In genomic region chr17:38460716-38461650, GRCh38 we compare ENCODE assay signal across 25 cellular contexts. TPM values are rescaled to one million over a fixed set of nuclear protein-coding genes. Genes with fewer than 3 reads are reported as not detected.
DNase-seq lines count a peak whose midpoint lies in the region; ATAC-seq and TF ChIP-seq lines count a peak whose summit lies in the region.
"Had no signal": no experiment of that assay in that cellular context is flagged by ENCODE, and none has a peak within 500 bp of the region (broad histone marks: within the 10 kb centered on the region; RNA-seq: fewer than 3 reads in every experiment).

No MANE protein-coding gene starts in this region.

- POLR2A ChIA-PET in RWPE1 (lab: Yijun Ruan, JAX; ENCODE audit: low non-redundant PET): no interaction called here

- no peak overlapping the region for H3K4me3 ChIP-seq in body of pancreas
- H3K4me3 ChIP-seq: gastroesophageal sphincter, smooth muscle cell had no signal

- WGBS in body of pancreas, 2 donors: 75 to 82% methylated on average over 14 to 19 of the region's 19 CpGs

- TF ChIP-seq POLR2A in body of pancreas (IDR thresholded peaks at IDR 0.05): no peak

- ATAC-seq in activated naive CD4-positive, alpha-beta T cell treated with anti-CD3 and anti-CD28 coated beads, Interleukin-2, amount 50 U/mL, for 72 hours: no peak
- no peak for ATAC-seq in foreskin keratinocyte
- ATAC-seq in body of pancreas: no peak
- ATAC-seq in SK-N-SH treated with all-trans-retinoic acid at 6 μM for 48 hours: no peak
- ATAC-seq: esophagus mucosa; gastroesophageal sphincter; natural killer cell treated with Interleukin-12 subunit alpha and Interleukin-12 subunit beta and Interleukin-15 and Interleukin-18, amount 100 ng/mL, for 72 hours; stimulated activated naive CD8-positive, alpha-beta T cell treated with anti-CD3 and anti-CD28 coated beads, Interleukin-15, amount 100 ng/mL, for 72 hours had no signal

- H3K27ac ChIP-seq in RWPE1 (peak overlapping the region; percentile 93), foreskin keratinocyte (no peak overlapping the region), temporal lobe (ENCODE audit: low read depth, low read length) (peak overlapping the region; percentile 33), body of pancreas (no peak overlapping the region)

- H3K9me3 ChIP-seq in body of pancreas: no peaks in the 10 kb centered on the region
- H3K9me3 ChIP-seq: BE2C, gastroesophageal sphincter had no signal

- no peaks in the 10 kb centered on the region for H3K36me3 Mint-ChIP-seq in activated naive CD4-positive, alpha-beta T cell treated with anti-CD3 and anti-CD28 coated beads, Interleukin-2, amount 50 U/mL, for 24 hours
- no peaks in the 10 kb centered on the region for H3K36me3 Mint-ChIP-seq in activated naive CD4-positive, alpha-beta T cell treated with anti-CD3 and anti-CD28 coated beads, Interleukin-2, amount 50 U/mL, for 72 hours
- H3K36me3 Mint-ChIP-seq: natural killer cell treated with Interleukin-12 subunit alpha and Interleukin-12 subunit beta and Interleukin-15 and Interleukin-18, amount 100 ng/mL, for 72 hours had no signal

- H3K4me1 Mint-ChIP-seq in activated naive CD4-positive, alpha-beta T cell treated with anti-CD3 and anti-CD28 coated beads, Interleukin-2, amount 50 U/mL, for 24 hours: no peaks in the 10 kb centered on the region
- H3K4me1 Mint-ChIP-seq: central memory CD8-positive, alpha-beta T cell; stimulated activated naive CD8-positive, alpha-beta T cell treated with anti-CD3 and anti-CD28 coated beads, Interleukin-15, amount 100 ng/mL, for 72 hours had no signal

- H3K27ac Mint-ChIP-seq in activated naive CD4-positive, alpha-beta T cell treated with anti-CD3 and anti-CD28 coated beads, Interleukin-2, amount 50 U/mL, for 24 hours: peak overlapping the region; percentile 4
- H3K27ac Mint-ChIP-seq in activated naive CD4-positive, alpha-beta T cell treated with anti-CD3 and anti-CD28 coated beads, Interleukin-2, amount 50 U/mL, for 72 hours: peak overlapping the region in 1 of 2 donors; percentile 38
- H3K27ac Mint-ChIP-seq: natural killer cell treated with Interleukin-12 subunit alpha and Interleukin-12 subunit beta and Interleukin-15 and Interleukin-18, amount 100 ng/mL, for 72 hours had no signal

- H3K27me3 ChIP-seq in foreskin keratinocyte (no peaks in the 10 kb centered on the region), body of pancreas (no peaks in the 10 kb centered on the region)
- H3K27me3 ChIP-seq: BE2C, gastroesophageal sphincter had no signal

- H3K27me3 Mint-ChIP-seq in activated naive CD4-positive, alpha-beta T cell treated with anti-CD3 and anti-CD28 coated beads, Interleukin-2, amount 50 U/mL, for 24 hours: peaks cover 2% of the 10 kb centered on the region

- TF ChIP-seq CTCF in RWPE1 (conservative IDR thresholded peaks at IDR 0.05; ENCODE audit: low read depth) (no peak), foreskin keratinocyte (conservative IDR thresholded peaks at IDR 0.05) (peak; percentile 10), body of pancreas (IDR thresholded peaks at IDR 0.05) (no peak)

- DNase-seq in activated naive CD4-positive, alpha-beta T cell treated with anti-CD3 and anti-CD28 coated beads, Interleukin-2, amount 50 U/mL, for 72 hours (ENCODE audit: low spot score in 2 of 2): no peak
- DNase-seq in RWPE1 (ENCODE audit: low spot score) (no peak), foreskin keratinocyte (no peak), body of pancreas (no peak), DMS53 (lab: John Stamatoyannopoulos, UW) (no peak)
- DNase-seq: activated CD4-positive, alpha-beta T cell treated with anti-CD3 and anti-CD28 coated beads, Interleukin-2, amount 50 U/mL, for 1 hour; activated CD8-positive, alpha-beta memory T cell treated with anti-CD3 and anti-CD28 coated beads, Interleukin-2, amount 50 U/mL, for 48 hours; activated effector memory CD4-positive, alpha-beta T cell treated with anti-CD3 and anti-CD28 coated beads, Interleukin-2, amount 50 U/mL, for 16 hours; BE2C; Kasumi-1; midbrain; NCI-H1048; NCI-H187 treated with DMSO at 0.1 percent for 48 hours; NCI-H82; SIG-M5; stimulated activated CD4-positive, alpha-beta T cell treated with anti-CD3 and anti-CD28 coated beads, Interleukin-4, amount 100 ng/mL, for 1 hour; stimulated activated naive CD8-positive, alpha-beta T cell treated with anti-CD3 and anti-CD28 coated beads, Interleukin-15, amount 100 ng/mL, for 72 hours had no signal

- CTCF ChIA-PET in RWPE1 (lab: Yijun Ruan, JAX): interaction anchor here (1.6 kb wide), 1 partner anchor 17 kb away, joined by 4 read pairs; no protein-coding TSS in a partner anchor

- intact Hi-C loops in body of pancreas (cut with DNase I): no loop called here

- no peaks in the 10 kb centered on the region for H3K36me3 ChIP-seq in body of pancreas (replicated peaks in 1 of 2; ENCODE audit: insufficient read depth in 1 of 2, low read depth in 2 of 2)
- H3K36me3 ChIP-seq: BE2C had no signal

- peaks cover 12% of the 10 kb centered on the region for H3K4me1 ChIP-seq in foreskin keratinocyte
- H3K4me1 ChIP-seq in body of pancreas: peaks cover 4% of the 10 kb centered on the region

- H3K9me3 Mint-ChIP-seq in activated naive CD4-positive, alpha-beta T cell treated with anti-CD3 and anti-CD28 coated beads, Interleukin-2, amount 50 U/mL, for 24 hours: no peaks in the 10 kb centered on the region
- no peaks in the 10 kb centered on the region for H3K9me3 Mint-ChIP-seq in activated naive CD4-positive, alpha-beta T cell treated with anti-CD3 and anti-CD28 coated beads, Interleukin-2, amount 50 U/mL, for 72 hours
- H3K9me3 Mint-ChIP-seq: central memory CD8-positive, alpha-beta T cell; natural killer cell treated with Interleukin-12 subunit alpha and Interleukin-12 subunit beta and Interleukin-15 and Interleukin-18, amount 100 ng/mL, for 72 hours; stimulated activated naive CD8-positive, alpha-beta T cell treated with anti-CD3 and anti-CD28 coated beads, Interleukin-15, amount 100 ng/mL, for 72 hours had no signal

- H3K4me3 Mint-ChIP-seq in activated naive CD4-positive, alpha-beta T cell treated with anti-CD3 and anti-CD28 coated beads, Interleukin-2, amount 50 U/mL, for 24 hours: no peak overlapping the region
- H3K4me3 Mint-ChIP-seq: central memory CD8-positive, alpha-beta T cell; natural killer cell treated with Interleukin-12 subunit alpha and Interleukin-12 subunit beta and Interleukin-15 and Interleukin-18, amount 100 ng/mL, for 72 hours; stimulated activated naive CD8-positive, alpha-beta T cell treated with anti-CD3 and anti-CD28 coated beads, Interleukin-15, amount 100 ng/mL, for 72 hours had no signal

TF ChIP-seq in SK-N-SH treated with all-trans-retinoic acid at 6 μM for 48 hours, 23 proteins besides CTCF, POLR2A, EP300 and RAD21:
- TF ChIP-seq SNAI2 (CRISPR knock-in tag; IDR thresholded peaks at IDR 0.05) (no peak), CSRNP3 (CRISPR knock-in tag; IDR thresholded peaks at IDR 0.05) (no peak), ZFP30 (CRISPR knock-in tag; IDR thresholded peaks at IDR 0.05) (no peak), ZNF70 (CRISPR knock-in tag; IDR thresholded peaks at IDR 0.05) (no peak), ZNF565 (CRISPR knock-in tag; conservative IDR thresholded peaks at IDR 0.05; ENCODE audit: low read depth) (no peak), OSR1 (CRISPR knock-in tag; IDR thresholded peaks at IDR 0.05) (no peak), PPARA (CRISPR knock-in tag; IDR thresholded peaks at IDR 0.05; ENCODE audit: borderline replicate concordance) (no peak), ZNF8 (CRISPR knock-in tag; IDR thresholded peaks at IDR 0.05) (no peak), BACH2 (CRISPR knock-in tag; IDR thresholded peaks at IDR 0.05; ENCODE audit: borderline replicate concordance) (no peak)

RNA-seq across cellular contexts. Expression of gene ARHGAP23, which starts 32.7 kb away (rescaled TPM):
- total RNA-seq in activated naive CD4-positive, alpha-beta T cell treated with anti-CD3 and anti-CD28 coated beads, Interleukin-2, amount 50 U/mL, for 72 hours: 1 to 10 TPM in 1 of 2 donors, under 1 TPM in 1; 0.43 to 1.3 TPM
- 46.2 and 49.4 TPM in 2 replicates for total RNA-seq in foreskin keratinocyte
- polyA plus RNA-seq in foreskin keratinocyte: 21.7 and 25.9 TPM in 2 replicates
- 82.4 TPM for total RNA-seq in temporal lobe
- total RNA-seq in body of pancreas: 10 to 100 TPM in 1 of 2 donors, 1 to 10 TPM in 1; 5.2 to 10.9 TPM

Comparison
In these comparisons a context has a peak if more than half of its experiments do, and no peak if none do; other contexts are left out.
1. H3K27ac ChIP-seq: peak in RWPE1 (single experiment) and temporal lobe (single experiment); none in foreskin keratinocyte (single experiment) and body of pancreas (0 of 4).